ENCODE assay signal across 10 cellular contexts in the genomic region with DNA sequence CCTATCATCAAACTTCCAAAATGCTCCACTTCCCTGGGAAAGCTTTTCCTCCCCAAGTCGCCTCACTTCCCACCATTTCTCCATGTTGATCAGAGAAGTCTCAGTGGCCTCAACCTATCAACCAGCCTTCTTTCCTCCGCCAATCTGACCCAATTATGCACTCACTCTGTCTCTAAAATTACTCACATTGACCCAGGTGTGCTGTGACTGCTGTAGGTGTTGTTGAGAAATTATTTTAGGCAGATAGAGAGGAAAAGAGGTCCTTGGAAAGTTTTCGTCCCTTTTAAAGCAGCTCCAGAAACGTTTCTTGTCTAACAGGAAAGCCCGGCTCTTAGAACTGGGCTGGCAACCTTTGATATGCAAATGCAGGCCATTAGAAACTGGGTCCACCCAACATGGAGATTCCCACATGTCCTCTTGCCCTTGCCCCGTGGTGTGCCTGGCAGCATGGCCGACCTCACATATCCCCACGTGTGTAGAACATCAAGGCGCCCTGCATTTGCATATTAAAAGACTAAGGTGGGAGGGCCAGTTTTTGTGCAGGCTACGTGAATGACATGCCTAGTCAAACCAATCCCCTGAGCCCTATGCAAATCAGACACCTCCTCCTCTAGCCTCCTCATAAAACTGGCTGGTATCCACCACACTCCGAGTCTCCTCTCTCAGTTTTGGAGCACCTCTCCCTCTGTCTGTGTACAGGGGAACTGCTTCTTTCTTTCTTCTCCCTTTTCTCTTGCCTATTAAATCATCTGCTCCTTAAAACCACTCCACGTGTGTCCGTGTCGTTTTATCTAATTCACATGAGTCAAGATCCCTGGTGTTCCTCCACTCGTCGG. TPM values are rescaled to one million over a fixed set of nuclear protein-coding genes. Genes with fewer than 3 reads are reported as not detected.
DNase-seq lines count a peak whose midpoint lies in the region; ATAC-seq, FAIRE-seq and TF ChIP-seq lines count a peak whose summit lies in the region.
"Had no signal": no experiment of that assay in that cellular context is flagged by ENCODE, and none has a peak within 500 bp of the region (broad histone marks: within the 10 kb centered on the region; RNA-seq: fewer than 3 reads in every experiment).

No MANE protein-coding gene starts in this region.

- CTCF ChIA-PET in endothelial cell of umbilical vein (lab: Charles Lee): no interaction called here

- peaks cover 27% of the 10 kb centered on the region for H3K4me1 Mint-ChIP-seq in nephron progenitor cell
- H3K4me1 Mint-ChIP-seq: IgD-negative memory B cell, immature natural killer cell had no signal

- H2AFZ ChIP-seq in endothelial cell of umbilical vein (ENCODE audit: low read depth, low read length): no peak overlapping the region

- H3K4me1 ChIP-seq in endothelial cell of umbilical vein (ENCODE audit: control insufficient read depth, extremely low read depth, insufficient read depth, low read length): no peaks in the 10 kb centered on the region

- dilution Hi-C loops in endothelial cell of umbilical vein (cut with MboI; ENCODE audit: extremely low pct_ligation_motif_present, low sequenced_read_pairs): no loop called here

- no peaks in the 10 kb centered on the region for H3K36me3 Mint-ChIP-seq in nephron progenitor cell (ENCODE audit: low read depth)
- H3K36me3 Mint-ChIP-seq: immature natural killer cell had no signal

- TF ChIP-seq CTCF in endothelial cell of umbilical vein (IDR thresholded peaks at IDR 0.05; ENCODE audit: extremely low read depth in 1 of 2, insufficient read depth in 1 of 2, low read depth in 1 of 2, low read length in 2 of 2) (no peak), nephron progenitor cell (IDR thresholded peaks at IDR 0.05) (peak; percentile 47)

- H3K9ac ChIP-seq in endothelial cell of umbilical vein (replicated peaks; ENCODE audit: extremely low read depth, insufficient read depth, low read length): no peak overlapping the region

- POLR2A ChIA-PET in endothelial cell of umbilical vein (lab: Charles Lee): no interaction called here

- intact Hi-C loops in endothelial cell of umbilical vein (cut with micrococcal nuclease): no loop called here

- peaks cover 8% of the 10 kb centered on the region for H3K9me3 Mint-ChIP-seq in nephron progenitor cell

- H3K27ac ChIP-seq in endothelial cell of umbilical vein (ENCODE audit: insufficient read depth, low read depth, low read length): no peak overlapping the region

- no peaks in the 10 kb centered on the region for H3K27me3 ChIP-seq in endothelial cell of umbilical vein (ENCODE audit: control insufficient read depth in 2 of 2, insufficient read depth in 2 of 2, low read length in 2 of 2)

- ATAC-seq in HG03342 (IDR thresholded peaks at IDR 0.05; ENCODE audit: unreplicated experiment) (no peak), GM18858 (IDR thresholded peaks at IDR 0.05; ENCODE audit: unreplicated experiment) (no peak), GM19035 (IDR thresholded peaks at IDR 0.05; ENCODE audit: unreplicated experiment) (no peak), HG02870 (IDR thresholded peaks at IDR 0.05; ENCODE audit: unreplicated experiment) (no peak)

- no peaks in the 10 kb centered on the region for H4K20me1 ChIP-seq in endothelial cell of umbilical vein (replicated peaks; ENCODE audit: control insufficient read depth, extremely low read depth, insufficient read depth, low read length)

- no peak overlapping the region for H3K27ac Mint-ChIP-seq in nephron progenitor cell
- H3K27ac Mint-ChIP-seq: IgD-negative memory B cell had no signal

- H3K9me3 ChIP-seq in endothelial cell of umbilical vein (replicated peaks; ENCODE audit: control insufficient read depth, insufficient read depth, low read length): no peaks in the 10 kb centered on the region

- no peak overlapping the region for H3K4me3 ChIP-seq in endothelial cell of umbilical vein (replicated peaks in 1 of 3; ENCODE audit: insufficient read depth in 1 of 3, low read depth in 1 of 3, low read length in 3 of 3)

- H3K4me2 ChIP-seq in endothelial cell of umbilical vein (ENCODE audit: insufficient read depth, low read length): no peak overlapping the region

- no peak for FAIRE-seq in endothelial cell of umbilical vein (lab: Jason Lieb, UNC)

- no peaks in the 10 kb centered on the region for H3K9me1 ChIP-seq in endothelial cell of umbilical vein (replicated peaks; ENCODE audit: control insufficient read depth, extremely low read depth, insufficient read depth, low read length)

- H3K27me3 Mint-ChIP-seq in nephron progenitor cell (ENCODE audit: low read depth, poor library complexity): peaks cover 4% of the 10 kb centered on the region
- H3K27me3 Mint-ChIP-seq: IgD-negative memory B cell had no signal

- BruUV-seq in endothelial cell of umbilical vein (replicated peaks; lab: Mats Ljungman, UMichigan): no TSS peak

- no peak for TF ChIP-seq POLR2A in endothelial cell of umbilical vein (IDR thresholded peaks at IDR 0.05; ENCODE audit: low read depth, low read length)

- DNase-seq in G401 (ENCODE audit: low spot score) (peak; percentile 10), NCI-H510A (lab: John Stamatoyannopoulos, UW) (peak; percentile 81), endothelial cell of umbilical vein (ENCODE audit: low read depth, low spot score) (peak; percentile 5), nephron progenitor cell (peak; percentile 23)

- H3K4me3 Mint-ChIP-seq in nephron progenitor cell: peak overlapping the region; percentile 55
- H3K4me3 Mint-ChIP-seq: IgD-negative memory B cell, immature natural killer cell had no signal

- no peaks in the 10 kb centered on the region for H3K79me2 ChIP-seq in endothelial cell of umbilical vein (ENCODE audit: control insufficient read depth, insufficient read depth, low read length)

- no peaks in the 10 kb centered on the region for H3K36me3 ChIP-seq in endothelial cell of umbilical vein (ENCODE audit: control insufficient read depth in 2 of 2, extremely low read depth in 1 of 2, insufficient read depth in 2 of 2, low read length in 2 of 2)

- in situ Hi-C loops in G401 (cut with HindIII; ENCODE audit: low sequenced_read_pairs): no loop called here

TF ChIP-seq in endothelial cell of umbilical vein, 7 proteins besides CTCF, POLR2A, EP300 and RAD21:
- TF ChIP-seq EZH2 (IDR thresholded peaks at IDR 0.05; ENCODE audit: borderline replicate concordance, low read depth, low read length, severe bottlenecking) (no peak), MAX (IDR thresholded peaks at IDR 0.05; ENCODE audit: insufficient read depth, insufficient read length) (no peak), POLR2AphosphoS5 (IDR thresholded peaks at IDR 0.05; ENCODE audit: insufficient read depth, low read depth, low read length) (no peak), GATA2 (IDR thresholded peaks at IDR 0.05; ENCODE audit: insufficient read depth, insufficient read length, low read depth, low read length) (no peak), FOS (IDR thresholded peaks at IDR 0.05; ENCODE audit: borderline replicate concordance, insufficient read depth, low read length) (no peak)

RNA-seq across cellular contexts. Expression of gene IPCEF1, which starts 12.9 kb away (rescaled TPM):
- total RNA-seq in G401 (2014; rRNA removed; shearing (Covaris generic)): not detected in 2 replicates
- total RNA-seq in endothelial cell of umbilical vein: 0.51 and 0.99 TPM in 2 replicates
- polyA plus RNA-seq in endothelial cell of umbilical vein: 0.01 TPM in 1 of 2 replicates, not detected in the other
- polyA plus RNA-seq in endothelial cell of umbilical vein (2011; cell fraction: cytosol; rRNA removed): 0.01 and 0.06 TPM in 2 replicates
- polyA plus RNA-seq in endothelial cell of umbilical vein (2011; cell fraction: nucleus; rRNA removed): 0.05 and 0.06 TPM in 2 replicates
- not detected in 2 replicates for polyA plus RNA-seq in endothelial cell of umbilical vein (2012)
- polyA minus RNA-seq in endothelial cell of umbilical vein: 0.34 TPM in 1 of 2 replicates, not detected in the other
- not detected for polyA minus RNA-seq in endothelial cell of umbilical vein (2011; cell fraction: cytosol; rRNA and poly(A)+ RNA removed)
- polyA minus RNA-seq in endothelial cell of umbilical vein (2011; cell fraction: nucleus; rRNA and poly(A)+ RNA removed): not detected in 2 replicates

Comparison
In these comparisons a context has a peak if more than half of its experiments do, and no peak if none do; other contexts are left out.
1. DNase-seq: peak in every context shown above with its lines; median percentile 81 in NCI-H510A; 23 in nephron progenitor cell; 10 in G401; 5 in endothelial cell of umbilical vein.